1 cellular context compared by ENCODE assay signal in genomic region chr11:74010306-74010981, GRCh38.
TF ChIP-seq lines count a peak whose summit lies in the region.

No MANE protein-coding gene starts in this region.

TF ChIP-seq in GM23338, 12 proteins besides CTCF, POLR2A, EP300 and RAD21:
- TF ChIP-seq ETS1 (IDR thresholded peaks at IDR 0.05) (no peak), STAT1 (IDR thresholded peaks at IDR 0.05; ENCODE audit: unreplicated experiment) (no peak), REST (IDR thresholded peaks at IDR 0.05; ENCODE audit: unreplicated experiment) (no peak), JUNB (IDR thresholded peaks at IDR 0.05; ENCODE audit: unreplicated experiment) (no peak), ZNF462 (CRISPR knock-in tag; IDR thresholded peaks at IDR 0.05) (no peak), ZNF331 (CRISPR knock-in tag; IDR thresholded peaks at IDR 0.05; ENCODE audit: low read depth) (no peak), NANOG (IDR thresholded peaks at IDR 0.05; ENCODE audit: borderline replicate concordance) (no peak), EZH2phosphoT487 (IDR thresholded peaks at IDR 0.05; ENCODE audit: unreplicated experiment) (no peak)
